In the genomic region with DNA sequence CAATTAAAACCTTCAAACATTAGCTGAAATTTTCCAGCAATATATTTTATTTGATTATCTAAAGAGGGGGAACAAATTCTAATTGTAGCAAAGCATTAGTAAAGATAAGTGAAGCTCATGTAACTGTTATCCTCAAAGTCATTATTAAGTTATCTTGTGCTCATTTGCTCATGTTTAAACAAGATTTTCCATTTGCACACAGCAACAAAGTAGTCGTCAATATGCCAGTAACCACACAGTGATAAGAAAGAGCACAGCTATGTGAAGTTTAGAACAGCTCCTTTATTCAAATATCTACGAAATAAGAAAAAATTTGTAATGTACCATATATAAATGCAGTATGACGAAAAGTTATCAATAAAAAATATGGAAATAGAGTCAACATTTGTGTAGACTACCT, we compare ENCODE assay signal across 25 cellular contexts.
"Had no signal": no experiment of that assay in that cellular context is flagged by ENCODE, and none has a peak within 500 bp of the region (broad histone marks: within the 10 kb centered on the region; RNA-seq: fewer than 3 reads in every experiment).

No MANE protein-coding gene starts in this region.

- H3K4me3 ChIP-seq: left lung, lower lobe of right lung, pancreas, prostate gland, sigmoid colon, spleen, tibial nerve, uterus had no signal

- H3K4me1 ChIP-seq: left lung, lower lobe of right lung, pancreas, prostate gland, sigmoid colon, spleen, tibial nerve, uterus had no signal

- H3K9me3 ChIP-seq: left lung, lower lobe of right lung, pancreas, prostate gland, sigmoid colon, spleen, tibial nerve, uterus had no signal

- DNase-seq: hypothalamus; immature natural killer cell; kidney; left colon; left lung; lower lobe of right lung; mammary epithelial cell; mesenchymal stem cell; naive thymus-derived CD8-positive, alpha-beta T cell; nucleus accumbens; pancreas; posterior cingulate gyrus; retina; right cardiac atrium; sigmoid colon; small intestine; spleen; stimulated activated CD4-positive, alpha-beta T cell treated with anti-CD3 and anti-CD28 coated beads, Interleukin-4, amount 100 ng/mL, for 4 hours; stimulated activated CD8-positive, alpha-beta memory T cell treated with anti-CD3 and anti-CD28 coated beads, Interleukin-4, amount 100 ng/mL, for 48 hours; stimulated activated naive CD4-positive, alpha-beta T cell treated with Interleukin-2 at 50 U/mL for 16 hours; stimulated activated naive CD8-positive, alpha-beta T cell treated with anti-CD3 and anti-CD28 coated beads, Interleukin-15, amount 100 ng/mL, for 72 hours; substantia nigra; uterus had no signal

- H3K27me3 ChIP-seq: left lung, pancreas, sigmoid colon, spleen, tibial nerve, uterus had no signal

- H3K36me3 ChIP-seq: left lung, lower lobe of right lung, pancreas, prostate gland, sigmoid colon, spleen, tibial nerve, uterus had no signal

- H3K27ac ChIP-seq: left lung, lower lobe of right lung, pancreas, prostate gland, sigmoid colon, spleen, tibial nerve, uterus had no signal
